8 cellular contexts compared by ENCODE assay signal in the genomic region with DNA sequence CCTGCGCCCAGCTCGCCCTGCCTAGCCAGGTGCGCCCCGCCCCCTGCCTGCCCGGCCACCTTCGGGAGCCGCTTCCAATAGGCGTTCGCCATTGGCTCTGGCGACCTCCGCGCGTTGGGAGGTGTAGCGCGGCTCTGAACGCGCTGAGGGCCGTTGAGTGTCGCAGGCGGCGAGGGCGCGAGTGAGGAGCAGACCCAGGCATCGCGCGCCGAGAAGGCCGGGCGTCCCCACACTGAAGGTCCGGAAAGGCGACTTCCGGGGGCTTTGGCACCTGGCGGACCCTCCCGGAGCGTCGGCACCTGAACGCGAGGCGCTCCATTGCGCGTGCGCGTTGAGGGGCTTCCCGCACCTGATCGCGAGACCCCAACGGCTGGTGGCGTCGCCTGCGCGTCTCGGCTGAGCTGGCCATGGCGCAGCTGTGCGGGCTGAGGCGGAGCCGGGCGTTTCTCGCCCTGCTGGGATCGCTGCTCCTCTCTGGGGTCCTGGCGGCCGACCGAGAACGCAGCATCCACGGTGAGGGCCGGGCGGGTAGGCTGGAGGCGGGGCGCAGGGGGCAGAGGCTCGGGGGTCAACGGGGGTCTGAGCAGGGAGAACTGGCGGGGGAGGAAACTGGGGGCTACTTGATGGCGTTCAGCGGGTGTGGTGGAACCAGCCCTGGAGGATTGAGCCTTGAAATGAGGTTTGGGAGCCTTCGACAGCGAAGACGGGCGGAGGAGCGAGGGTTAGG. TPM values are rescaled to one million over a fixed set of nuclear protein-coding genes. Genes with fewer than 3 reads are reported as not detected.
DNase-seq lines count a peak whose midpoint lies in the region; ATAC-seq and TF ChIP-seq lines count a peak whose summit lies in the region.

A gene with protein sequence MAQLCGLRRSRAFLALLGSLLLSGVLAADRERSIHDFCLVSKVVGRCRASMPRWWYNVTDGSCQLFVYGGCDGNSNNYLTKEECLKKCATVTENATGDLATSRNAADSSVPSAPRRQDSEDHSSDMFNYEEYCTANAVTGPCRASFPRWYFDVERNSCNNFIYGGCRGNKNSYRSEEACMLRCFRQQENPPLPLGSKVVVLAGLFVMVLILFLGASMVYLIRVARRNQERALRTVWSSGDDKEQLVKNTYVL (plus strand): TSS at position 88 of the 727 bp plus-strand sequence. CDS start 320 bp downstream, at position 408.

- POLR2A ChIA-PET in Caco-2 (lab: Charles Lee): interaction anchor here (0.6 to 2.5 kb wide), 13 partner anchors 10 to 358 kb away, joined by 3 to 10 read pairs (median 7); a partner anchor contains a TSS

- H3K4me1 ChIP-seq in Caco-2 (peaks cover 49% of the 10 kb centered on the region), liver (ENCODE audit: control insufficient read depth in 4 of 4, insufficient read depth in 4 of 4, low read length in 3 of 4) (peaks cover 0 to 12% (median 9%) of the 10 kb centered on the region in 4 donors)

- H3K27ac Mint-ChIP-seq in Caco-2 (ENCODE audit: unreplicated experiment): peak within 1 kb of the TSS; percentile 98

- CTCF ChIA-PET in Caco-2 (lab: Charles Lee): interaction anchor here (0.7 to 2.0 kb wide), 7 partner anchors 16 to 109 kb away, joined by 3 to 16 read pairs (median 4); no protein-coding TSS in a partner anchor

- H3K4me3 Mint-ChIP-seq in Caco-2 (ENCODE audit: unreplicated experiment): peak within 1 kb of the TSS; percentile 99

- H3K36me3 Mint-ChIP-seq in Caco-2 (ENCODE audit: insufficient read depth, unreplicated experiment): peaks cover 63% of the 10 kb centered on the region

- no peak for DNase-seq in Caco-2
- peak in 4 of 5 donors; percentile 37 to 66 (median 40) for DNase-seq in T-helper 1 cell
- no peak for DNase-seq in choroid plexus epithelial cell (ENCODE audit: low read depth)
- DNase-seq in stimulated activated CD8-positive, alpha-beta memory T cell treated with anti-CD3 and anti-CD28 coated beads, Interleukin-4, amount 100 ng/mL, for 4 hours (ENCODE audit: low read depth in 2 of 2, low spot score in 1 of 2): peak; percentile 11 to 21
- DNase-seq in AG08395 (ENCODE audit: low spot score): no peak
- DNase-seq in EL: no peak

- ATAC-seq in HG02973 (IDR thresholded peaks at IDR 0.05; ENCODE audit: unreplicated experiment): peak; percentile 29

- H3K9me3 ChIP-seq in Caco-2 (no peaks in the 10 kb centered on the region), liver (ENCODE audit: control insufficient read depth in 4 of 4, low read length in 3 of 4) (no peaks in the 10 kb centered on the region)

- H3K27ac ChIP-seq in liver (ENCODE audit: low read depth in 1 of 2, low read length in 2 of 2): peak within 1 kb of the TSS; percentile 29 to 46

- no peak for TF ChIP-seq CTCF in Caco-2 (IDR thresholded peaks at IDR 0.05; ENCODE audit: insufficient read depth in 1 of 2, low read depth in 1 of 2, low read length in 1 of 2, severe bottlenecking in 1 of 2, unreplicated experiment in 1 of 2)
- TF ChIP-seq CTCF in choroid plexus epithelial cell (conservative IDR thresholded peaks at IDR 0.05; ENCODE audit: low read depth, low read length): no peak
- no peak for TF ChIP-seq CTCF in liver (IDR thresholded peaks at IDR 0.05; ENCODE audit: low read depth, low read length, missing input control)

- H3K27me3 ChIP-seq in Caco-2 (replicated peaks; ENCODE audit: control insufficient read depth, insufficient read depth, low read length): no peaks in the 10 kb centered on the region
- no peaks in the 10 kb centered on the region for H3K27me3 ChIP-seq in liver (ENCODE audit: control insufficient read depth in 4 of 4, insufficient read depth in 4 of 4, low read length in 3 of 4)

- TF ChIP-seq RAD21 in liver (IDR thresholded peaks at IDR 0.05): no peak

- no TSS peak for BruUV-seq in Caco-2 (replicated peaks; lab: Mats Ljungman, UMichigan)

- H3K36me3 ChIP-seq in Caco-2 (ENCODE audit: control insufficient read depth, insufficient read depth, low read length) (no peaks in the 10 kb centered on the region), liver (ENCODE audit: control insufficient read depth in 4 of 4, insufficient read depth in 3 of 4, low read depth in 1 of 4, low read length in 3 of 4) (no peaks in the 10 kb centered on the region)

- H3K27me3 Mint-ChIP-seq in Caco-2 (ENCODE audit: insufficient read depth, unreplicated experiment): no peaks in the 10 kb centered on the region

- intact Hi-C loops in Caco-2 (cut with micrococcal nuclease; ENCODE audit: unreplicated experiment): loop anchor here (1.0 kb wide), 6 partner anchors 9 to 71 kb away; a partner anchor contains a TSS

- H3K4me1 Mint-ChIP-seq in Caco-2 (ENCODE audit: low read depth, unreplicated experiment): peaks cover 55% of the 10 kb centered on the region

- WGBS in liver: 18% methylated on average over 78 of the region's 78 CpGs

- no peak within 1 kb of the TSS for H3K9ac ChIP-seq in liver (ENCODE audit: low read depth in 1 of 2, low read length in 2 of 2)

- no peaks in the 10 kb centered on the region for H3K9me3 Mint-ChIP-seq in Caco-2 (ENCODE audit: unreplicated experiment)

- peak within 1 kb of the TSS; percentile 93 for H3K4me3 ChIP-seq in Caco-2 (ENCODE audit: low read depth, low read length)
- H3K4me3 ChIP-seq in choroid plexus epithelial cell (ENCODE audit: low read depth, low read length): peak within 1 kb of the TSS; percentile 54
- peak within 1 kb of the TSS in 2 of 3 donors; percentile 20 to 56 for H3K4me3 ChIP-seq in liver (ENCODE audit: low read depth in 1 of 3, low read length in 3 of 3)

TF ChIP-seq in liver, 16 proteins besides CTCF, POLR2A, EP300 and RAD21:
- TF ChIP-seq, protein P1, sequence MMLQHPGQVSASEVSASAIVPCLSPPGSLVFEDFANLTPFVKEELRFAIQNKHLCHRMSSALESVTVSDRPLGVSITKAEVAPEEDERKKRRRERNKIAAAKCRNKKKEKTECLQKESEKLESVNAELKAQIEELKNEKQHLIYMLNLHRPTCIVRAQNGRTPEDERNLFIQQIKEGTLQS (IDR thresholded peaks at IDR 0.05): no peak
- TF ChIP-seq FOXA2 (IDR thresholded peaks at IDR 0.05) (no peak), RXRA (IDR thresholded peaks at IDR 0.05) (no peak), JUND (IDR thresholded peaks at IDR 0.05) (no peak), HNF4G (IDR thresholded peaks at IDR 0.05) (no peak), FOXA1 (IDR thresholded peaks at IDR 0.05) (no peak), GABPA (IDR thresholded peaks at IDR 0.05 in 1 of 2, conservative IDR thresholded peaks at IDR 0.05 in 1 of 2) (no peak), SP1 (IDR thresholded peaks at IDR 0.05) (no peak), YY1 (IDR thresholded peaks at IDR 0.05) (no peak), NR2F2 (IDR thresholded peaks at IDR 0.05) (no peak), HNF4A (conservative IDR thresholded peaks at IDR 0.05) (no peak), TAF1 (conservative IDR thresholded peaks at IDR 0.05) (no peak)
- TF ChIP-seq, protein P2, sequence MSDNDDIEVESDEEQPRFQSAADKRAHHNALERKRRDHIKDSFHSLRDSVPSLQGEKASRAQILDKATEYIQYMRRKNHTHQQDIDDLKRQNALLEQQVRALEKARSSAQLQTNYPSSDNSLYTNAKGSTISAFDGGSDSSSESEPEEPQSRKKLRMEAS (IDR thresholded peaks at IDR 0.05): no peak
- TF ChIP-seq, protein P3, sequence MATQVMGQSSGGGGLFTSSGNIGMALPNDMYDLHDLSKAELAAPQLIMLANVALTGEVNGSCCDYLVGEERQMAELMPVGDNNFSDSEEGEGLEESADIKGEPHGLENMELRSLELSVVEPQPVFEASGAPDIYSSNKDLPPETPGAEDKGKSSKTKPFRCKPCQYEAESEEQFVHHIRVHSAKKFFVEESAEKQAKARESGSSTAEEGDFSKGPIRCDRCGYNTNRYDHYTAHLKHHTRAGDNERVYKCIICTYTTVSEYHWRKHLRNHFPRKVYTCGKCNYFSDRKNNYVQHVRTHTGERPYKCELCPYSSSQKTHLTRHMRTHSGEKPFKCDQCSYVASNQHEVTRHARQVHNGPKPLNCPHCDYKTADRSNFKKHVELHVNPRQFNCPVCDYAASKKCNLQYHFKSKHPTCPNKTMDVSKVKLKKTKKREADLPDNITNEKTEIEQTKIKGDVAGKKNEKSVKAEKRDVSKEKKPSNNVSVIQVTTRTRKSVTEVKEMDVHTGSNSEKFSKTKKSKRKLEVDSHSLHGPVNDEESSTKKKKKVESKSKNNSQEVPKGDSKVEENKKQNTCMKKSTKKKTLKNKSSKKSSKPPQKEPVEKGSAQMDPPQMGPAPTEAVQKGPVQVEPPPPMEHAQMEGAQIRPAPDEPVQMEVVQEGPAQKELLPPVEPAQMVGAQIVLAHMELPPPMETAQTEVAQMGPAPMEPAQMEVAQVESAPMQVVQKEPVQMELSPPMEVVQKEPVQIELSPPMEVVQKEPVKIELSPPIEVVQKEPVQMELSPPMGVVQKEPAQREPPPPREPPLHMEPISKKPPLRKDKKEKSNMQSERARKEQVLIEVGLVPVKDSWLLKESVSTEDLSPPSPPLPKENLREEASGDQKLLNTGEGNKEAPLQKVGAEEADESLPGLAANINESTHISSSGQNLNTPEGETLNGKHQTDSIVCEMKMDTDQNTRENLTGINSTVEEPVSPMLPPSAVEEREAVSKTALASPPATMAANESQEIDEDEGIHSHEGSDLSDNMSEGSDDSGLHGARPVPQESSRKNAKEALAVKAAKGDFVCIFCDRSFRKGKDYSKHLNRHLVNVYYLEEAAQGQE (IDR thresholded peaks at IDR 0.05): no peak
- TF ChIP-seq, protein P4, sequence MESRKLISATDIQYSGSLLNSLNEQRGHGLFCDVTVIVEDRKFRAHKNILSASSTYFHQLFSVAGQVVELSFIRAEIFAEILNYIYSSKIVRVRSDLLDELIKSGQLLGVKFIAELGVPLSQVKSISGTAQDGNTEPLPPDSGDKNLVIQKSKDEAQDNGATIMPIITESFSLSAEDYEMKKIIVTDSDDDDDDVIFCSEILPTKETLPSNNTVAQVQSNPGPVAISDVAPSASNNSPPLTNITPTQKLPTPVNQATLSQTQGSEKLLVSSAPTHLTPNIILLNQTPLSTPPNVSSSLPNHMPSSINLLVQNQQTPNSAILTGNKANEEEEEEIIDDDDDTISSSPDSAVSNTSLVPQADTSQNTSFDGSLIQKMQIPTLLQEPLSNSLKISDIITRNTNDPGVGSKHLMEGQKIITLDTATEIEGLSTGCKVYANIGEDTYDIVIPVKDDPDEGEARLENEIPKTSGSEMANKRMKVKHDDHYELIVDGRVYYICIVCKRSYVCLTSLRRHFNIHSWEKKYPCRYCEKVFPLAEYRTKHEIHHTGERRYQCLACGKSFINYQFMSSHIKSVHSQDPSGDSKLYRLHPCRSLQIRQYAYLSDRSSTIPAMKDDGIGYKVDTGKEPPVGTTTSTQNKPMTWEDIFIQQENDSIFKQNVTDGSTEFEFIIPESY (IDR thresholded peaks at IDR 0.05): no peak

RNA-seq across cellular contexts. Expression of the gene that starts here (rescaled TPM):
- total RNA-seq in Caco-2 (2022): 728 and 748 TPM in 2 replicates
- total RNA-seq in liver: 10 to 100 TPM in 1 of 2 donors, 1 to 10 TPM in 1; 7.0 to 43.0 TPM
- 10 to 100 TPM in 1 of 2 donors, 1 to 10 TPM in 1; 7.1 to 14.2 TPM for polyA plus RNA-seq in liver

Comparison
In these comparisons a context has a peak if more than half of its experiments do, and no peak if none do; other contexts are left out.
1. RNA of the gene that starts here (total RNA-seq): 728 to 748 TPM in Caco-2; 7.0 to 43.0 TPM in liver; every median in the first group is over 10 times any median in the second.
2. DNase-seq: peak in T-helper 1 cell (4 of 5) and stimulated activated CD8-positive, alpha-beta memory T cell treated with anti-CD3 and anti-CD28 coated beads, Interleukin-4, amount 100 ng/mL, for 4 hours (2 of 2); none in Caco-2 (0 of 2), choroid plexus epithelial cell (single experiment), AG08395 (single experiment) and EL (single experiment).
3. H3K4me3 ChIP-seq: peak in every context shown above with its lines; median percentile 93 in Caco-2; 54 in choroid plexus epithelial cell; 38 in liver.